ENCODE assay signal across 10 cellular contexts in the genomic region with DNA sequence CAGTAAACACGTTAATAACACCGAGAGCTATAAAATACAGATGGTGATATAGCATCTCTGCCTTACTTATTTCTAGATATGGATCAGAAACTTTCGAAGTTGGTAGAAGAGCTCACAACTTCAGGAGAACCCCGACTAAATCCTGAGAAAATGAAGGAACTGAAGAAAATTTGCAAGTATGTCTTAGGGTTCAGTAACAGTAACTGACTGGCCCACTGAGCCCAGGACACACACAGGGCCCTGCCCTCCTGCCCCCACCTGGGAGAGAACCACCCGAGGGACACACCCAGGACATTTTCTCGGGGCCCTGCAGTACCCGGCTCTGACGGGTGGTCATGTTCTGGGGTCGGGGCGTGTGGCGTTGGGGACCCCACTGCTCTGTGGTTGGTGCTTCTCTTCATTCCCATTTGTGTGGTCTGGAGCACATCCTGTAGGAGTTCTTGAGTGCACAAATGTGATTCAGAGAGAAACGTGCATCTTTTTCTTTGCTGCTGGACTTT. TPM values are rescaled to one million over a fixed set of nuclear protein-coding genes. Genes with fewer than 3 reads are reported as not detected.
DNase-seq lines count a peak whose midpoint lies in the region; ATAC-seq, FAIRE-seq and TF ChIP-seq lines count a peak whose summit lies in the region.
"Had no signal": no experiment of that assay in that cellular context is flagged by ENCODE, and none has a peak within 500 bp of the region (broad histone marks: within the 10 kb centered on the region; RNA-seq: fewer than 3 reads in every experiment).

No MANE protein-coding gene starts in this region.

- no peaks in the 10 kb centered on the region for H3K36me3 ChIP-seq in cardiac muscle cell
- peaks cover 13% of the 10 kb centered on the region for H3K36me3 ChIP-seq in bronchial epithelial cell (ENCODE audit: control insufficient read depth, insufficient read depth, low read length)
- no peaks in the 10 kb centered on the region for H3K36me3 ChIP-seq in aorta (ENCODE audit: control insufficient read depth in 1 of 2, insufficient read depth in 2 of 2, low read length in 1 of 2)

- ATAC-seq in left cardiac atrium (no peak), aorta (ENCODE audit: low FRiP score) (no peak), HG02852 (IDR thresholded peaks at IDR 0.05; ENCODE audit: unreplicated experiment) (no peak), GM19324 (IDR thresholded peaks at IDR 0.05; ENCODE audit: low FRiP score, unreplicated experiment) (no peak), GM21447 (IDR thresholded peaks at IDR 0.05; ENCODE audit: unreplicated experiment) (no peak)

- intact Hi-C loops in left cardiac atrium (cut with DNase I) (loop anchor here in 1 of 2 donors (1.0 to 10.0 kb wide), 3 partner anchors 53 to 210 kb away; no protein-coding TSS in a partner anchor), aorta (cut with DNase I) (loop anchor here (5.0 to 10.0 kb wide), 3 partner anchors 41 to 183 kb away; no protein-coding TSS in a partner anchor)

- FAIRE-seq in bronchial epithelial cell (lab: Jason Lieb, UNC), result no peak
- FAIRE-seq: G401.6 had no signal

- peak overlapping the region; percentile 96 for H3K27ac Mint-ChIP-seq in mesothelial cell of epicardium

- TF ChIP-seq CTCF in cardiac muscle cell (IDR thresholded peaks at IDR 0.05; ENCODE audit: low read depth, low read length) (no peak), bronchial epithelial cell (IDR thresholded peaks at IDR 0.05; ENCODE audit: insufficient read depth, low read length, severe bottlenecking) (no peak), mesothelial cell of epicardium (IDR thresholded peaks at IDR 0.05; ENCODE audit: unreplicated experiment) (no peak)

- peaks cover 30% of the 10 kb centered on the region for H3K4me1 Mint-ChIP-seq in mesothelial cell of epicardium

- H3K9me3 ChIP-seq in cardiac muscle cell (ENCODE audit: low read depth) (no peaks in the 10 kb centered on the region), aorta (ENCODE audit: control insufficient read depth, low read length) (no peaks in the 10 kb centered on the region)

- H3K4me1 ChIP-seq in cardiac muscle cell (ENCODE audit: low read depth), result peaks cover 6% of the 10 kb centered on the region
- no peaks in the 10 kb centered on the region for H3K4me1 ChIP-seq in aorta (ENCODE audit: control insufficient read depth in 1 of 2, insufficient read depth in 2 of 2, low read length in 2 of 2)

- peaks cover 9% of the 10 kb centered on the region for H3K36me3 Mint-ChIP-seq in mesothelial cell of epicardium

- H3K4me3 ChIP-seq in cardiac muscle cell (peak overlapping the region; percentile 67), bronchial epithelial cell (ENCODE audit: low read depth, low read length) (peak overlapping the region; percentile 76), aorta (ENCODE audit: low read length in 2 of 2) (peak overlapping the region; percentile 43 to 55)

- H3K27ac ChIP-seq in cardiac muscle cell (peak overlapping the region; percentile 90), aorta (ENCODE audit: low read depth in 1 of 2, low read length in 2 of 2) (peak overlapping the region; percentile 12 to 97)

- peak overlapping the region; percentile 83 for H3K4me3 Mint-ChIP-seq in mesothelial cell of epicardium

- H3K9me3 Mint-ChIP-seq in mesothelial cell of epicardium, result no peaks in the 10 kb centered on the region

- H3K27me3 ChIP-seq in cardiac muscle cell (no peaks in the 10 kb centered on the region), bronchial epithelial cell (ENCODE audit: control insufficient read depth, insufficient read depth, low read length) (no peaks in the 10 kb centered on the region), aorta (ENCODE audit: control insufficient read depth in 1 of 2, insufficient read depth in 2 of 2, low read length in 1 of 2) (no peaks in the 10 kb centered on the region)

- 65 to 67% methylated on average over 12 of the region's 12 CpGs for WGBS in aorta, 2 donors

- no peak for DNase-seq in cardiac muscle cell (ENCODE audit: low read depth in 1 of 2, low spot score in 1 of 2)
- no peak for DNase-seq in left cardiac atrium
- no peak for DNase-seq in bronchial epithelial cell (ENCODE audit: low read depth)
- DNase-seq in mesothelial cell of epicardium (ENCODE audit: low spot score in 2 of 2, unreplicated experiment in 2 of 2), result no peak
- DNase-seq in aorta, result no peak

- no peaks in the 10 kb centered on the region for H3K27me3 Mint-ChIP-seq in mesothelial cell of epicardium (ENCODE audit: low read depth)

RNA-seq across cellular contexts. Expression of gene UVSSA, which starts 1.1 kb away (rescaled TPM):
- 4.6 and 14.1 TPM in 2 replicates for total RNA-seq in cardiac muscle cell
- polyA plus RNA-seq in cardiac muscle cell, result 7.2 and 8.8 TPM in 2 replicates
- 1 to 10 TPM; 7.9 to 8.4 TPM for total RNA-seq in left cardiac atrium
- 6.9 and 8.2 TPM in 2 replicates for total RNA-seq in bronchial epithelial cell
- total RNA-seq in mesothelial cell of epicardium, result 62.9 to 65.9 TPM (median 63.1 TPM) in 3 replicates
- 10 to 100 TPM; 19.9 to 33.5 TPM for total RNA-seq in aorta
- 10 to 100 TPM in 1 of 2 donors, 1 to 10 TPM in 1; 2.3 to 12.7 TPM for polyA plus RNA-seq in aorta

RNA-seq across cellular contexts. Expression of gene NKX1-1, which starts 58.2 kb away (rescaled TPM):
- total RNA-seq in cardiac muscle cell (not detected in 2 replicates), left cardiac atrium (not detected), bronchial epithelial cell (not detected in 2 replicates), mesothelial cell of epicardium (not detected in 3 replicates), aorta (not detected)
- polyA plus RNA-seq in cardiac muscle cell (not detected in 2 replicates), aorta (not detected)
- total RNA-seq: M059J had no signal

RNA-seq across cellular contexts. Expression of gene MAEA, which starts 58.4 kb away (rescaled TPM):
- total RNA-seq in cardiac muscle cell, result 85.0 and 88.3 TPM in 2 replicates
- polyA plus RNA-seq in cardiac muscle cell, result 70.2 and 76.8 TPM in 2 replicates
- 10 to 100 TPM; 41.9 to 59.3 TPM for total RNA-seq in left cardiac atrium
- total RNA-seq in bronchial epithelial cell, result 44.8 and 46.1 TPM in 2 replicates
- total RNA-seq in mesothelial cell of epicardium, result 73.4 to 78.2 TPM (median 74.7 TPM) in 3 replicates
- 10 to 100 TPM; 49.8 to 61.3 TPM for total RNA-seq in aorta
- polyA plus RNA-seq in aorta, result 10 to 100 TPM; 32.4 to 62.0 TPM
